Comparison of ENCODE assay signal across 5 cellular contexts in the genomic region with DNA sequence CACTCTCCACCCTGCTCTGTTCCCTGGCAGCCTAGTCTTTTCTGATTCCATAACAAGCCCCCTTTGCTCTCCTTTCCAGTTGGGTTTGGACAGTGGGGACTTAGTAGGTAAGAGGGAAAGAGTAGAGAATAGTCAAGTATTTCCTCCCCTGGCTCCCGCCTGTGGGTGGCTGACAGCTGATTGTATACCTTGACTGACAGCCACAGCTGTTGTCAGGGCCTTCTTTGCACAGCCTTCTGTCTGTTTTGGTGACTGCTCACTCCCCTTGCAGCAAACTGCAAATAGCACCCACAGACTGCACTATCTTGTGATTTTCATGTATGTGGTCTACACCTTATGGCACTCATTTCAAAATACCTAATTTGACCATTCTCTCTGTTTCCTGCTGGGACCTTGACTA.
"Had no signal": no experiment of that assay in that cellular context is flagged by ENCODE, and none has a peak within 500 bp of the region (broad histone marks: within the 10 kb centered on the region; RNA-seq: fewer than 3 reads in every experiment).

No MANE protein-coding gene starts in this region.

- H3K4me3 ChIP-seq: GM23338, K562 had no signal

- ATAC-seq: GM23338, K562 had no signal

- H3K27ac Mint-ChIP-seq: GM23338, H9 had no signal

- H3K4me1 Mint-ChIP-seq: GM23338, H9 had no signal

- H2AFZ ChIP-seq: GM23338 had no signal

- DNase-seq: H9, HCEC 1CT, IMR-90 had no signal

- H3K4me2 ChIP-seq: GM23338 had no signal

- H3K4me3 Mint-ChIP-seq: GM23338, H9 had no signal
